Comparison of ENCODE assay signal across 21 cellular contexts in genomic region chr10:42941790-42942189, GRCh38.
A peak's percentile ranks its signal among the peaks of the same experiment; 100 is the strongest.
DNase-seq lines count a peak whose midpoint lies in the region; ATAC-seq and TF ChIP-seq lines count a peak whose summit lies in the region.
"Had no signal": no experiment of that assay in that cellular context is flagged by ENCODE, and none has a peak within 500 bp of the region (broad histone marks: within the 10 kb centered on the region; RNA-seq: fewer than 3 reads in every experiment).

No MANE protein-coding gene starts in this region.

- no peaks in the 10 kb centered on the region for H3K36me3 Mint-ChIP-seq in natural killer cell treated with Interleukin-12 subunit alpha and Interleukin-12 subunit beta and Interleukin-15 and Interleukin-18, amount 100 ng/mL, for 72 hours
- H3K36me3 Mint-ChIP-seq in natural killer cell (no peaks in the 10 kb centered on the region), HFFc6 (ENCODE audit: low read depth) (no peaks in the 10 kb centered on the region)
- H3K36me3 Mint-ChIP-seq: CD8-positive, alpha-beta T cell had no signal

- TF ChIP-seq CTCF in natural killer cell (IDR thresholded peaks at IDR 0.05) (no peak), HFFc6 (IDR thresholded peaks at IDR 0.05) (no peak)

- intact Hi-C loops in natural killer cell (cut with micrococcal nuclease) (no loop called here), sciatic nerve (cut with DNase I) (no loop called here)

- peaks cover 10 to 11% of the 10 kb centered on the region in 2 donors for H3K27me3 Mint-ChIP-seq in natural killer cell treated with Interleukin-12 subunit alpha and Interleukin-12 subunit beta and Interleukin-15 and Interleukin-18, amount 100 ng/mL, for 72 hours
- peaks cover 6 to 10% of the 10 kb centered on the region in 2 donors for H3K27me3 Mint-ChIP-seq in natural killer cell (ENCODE audit: low read depth in 2 of 2)
- H3K27me3 Mint-ChIP-seq in HFFc6 (ENCODE audit: insufficient read depth), result peaks cover 31% of the 10 kb centered on the region

- ATAC-seq in natural killer cell treated with Interleukin-12 subunit alpha and Interleukin-12 subunit beta and Interleukin-15 and Interleukin-18, amount 100 ng/mL, for 72 hours, result no peak
- ATAC-seq in natural killer cell (no peak), sciatic nerve (no peak), HG02973 (IDR thresholded peaks at IDR 0.05; ENCODE audit: unreplicated experiment) (no peak)
- ATAC-seq: A549; CD8-positive, alpha-beta T cell; Right ventricle myocardium inferior had no signal

- DNase-seq in natural killer cell treated with Interleukin-12 subunit alpha and Interleukin-12 subunit beta and Interleukin-15 and Interleukin-18, amount 100 ng/mL, for 72 hours (ENCODE audit: low spot score), result peak; percentile 13
- DNase-seq in natural killer cell (no peak), SK-N-DZ (ENCODE audit: low spot score) (peak; percentile 42), sciatic nerve (ENCODE audit: low spot score) (peak; percentile 12), putamen (ENCODE audit: low spot score) (no peak), HFFc6 (no peak)
- DNase-seq: AML-193; Caco-2; GDM1; NCI-H1048; NCI-H1417; NCI-H1694; NCI-H446 treated with DMSO at 0.1 percent for 48 hours; NCI-H526; NCI-H82; NK-92 treated with Interleukin-12 subunit alpha and Interleukin-12 subunit beta, amount 100 ng/mL, for 24 hours; PC-9 had no signal

- no peaks in the 10 kb centered on the region for H3K9me3 Mint-ChIP-seq in natural killer cell treated with Interleukin-12 subunit alpha and Interleukin-12 subunit beta and Interleukin-15 and Interleukin-18, amount 100 ng/mL, for 72 hours
- H3K9me3 Mint-ChIP-seq in natural killer cell (no peaks in the 10 kb centered on the region), HFFc6 (no peaks in the 10 kb centered on the region)
- H3K9me3 Mint-ChIP-seq: CD8-positive, alpha-beta T cell had no signal

- no peaks in the 10 kb centered on the region for H3K4me1 Mint-ChIP-seq in natural killer cell treated with Interleukin-12 subunit alpha and Interleukin-12 subunit beta and Interleukin-15 and Interleukin-18, amount 100 ng/mL, for 72 hours (ENCODE audit: low read depth in 2 of 2)
- H3K4me1 Mint-ChIP-seq in natural killer cell, result no peaks in the 10 kb centered on the region
- H3K4me1 Mint-ChIP-seq in HFFc6 (ENCODE audit: low read depth), result no peaks in the 10 kb centered on the region

- no peak overlapping the region for H3K4me3 Mint-ChIP-seq in natural killer cell treated with Interleukin-12 subunit alpha and Interleukin-12 subunit beta and Interleukin-15 and Interleukin-18, amount 100 ng/mL, for 72 hours
- H3K4me3 Mint-ChIP-seq in natural killer cell, result no peak overlapping the region
- H3K4me3 Mint-ChIP-seq in HFFc6, result no peak overlapping the region
- H3K4me3 Mint-ChIP-seq: CD8-positive, alpha-beta T cell had no signal

- H3K27ac Mint-ChIP-seq in natural killer cell treated with Interleukin-12 subunit alpha and Interleukin-12 subunit beta and Interleukin-15 and Interleukin-18, amount 100 ng/mL, for 72 hours, result no peak overlapping the region
- no peak overlapping the region for H3K27ac Mint-ChIP-seq in natural killer cell
- no peak overlapping the region for H3K27ac Mint-ChIP-seq in HFFc6
- H3K27ac Mint-ChIP-seq: CD8-positive, alpha-beta T cell had no signal

Comparison
In these comparisons a context has a peak if more than half of its experiments do, and no peak if none do; other contexts are left out.
1. DNase-seq: peak in natural killer cell treated with Interleukin-12 subunit alpha and Interleukin-12 subunit beta and Interleukin-15 and Interleukin-18, amount 100 ng/mL, for 72 hours (single experiment), SK-N-DZ (single experiment) and sciatic nerve (single experiment); none in natural killer cell (single experiment), putamen (single experiment) and HFFc6 (single experiment).